In the genomic region with DNA sequence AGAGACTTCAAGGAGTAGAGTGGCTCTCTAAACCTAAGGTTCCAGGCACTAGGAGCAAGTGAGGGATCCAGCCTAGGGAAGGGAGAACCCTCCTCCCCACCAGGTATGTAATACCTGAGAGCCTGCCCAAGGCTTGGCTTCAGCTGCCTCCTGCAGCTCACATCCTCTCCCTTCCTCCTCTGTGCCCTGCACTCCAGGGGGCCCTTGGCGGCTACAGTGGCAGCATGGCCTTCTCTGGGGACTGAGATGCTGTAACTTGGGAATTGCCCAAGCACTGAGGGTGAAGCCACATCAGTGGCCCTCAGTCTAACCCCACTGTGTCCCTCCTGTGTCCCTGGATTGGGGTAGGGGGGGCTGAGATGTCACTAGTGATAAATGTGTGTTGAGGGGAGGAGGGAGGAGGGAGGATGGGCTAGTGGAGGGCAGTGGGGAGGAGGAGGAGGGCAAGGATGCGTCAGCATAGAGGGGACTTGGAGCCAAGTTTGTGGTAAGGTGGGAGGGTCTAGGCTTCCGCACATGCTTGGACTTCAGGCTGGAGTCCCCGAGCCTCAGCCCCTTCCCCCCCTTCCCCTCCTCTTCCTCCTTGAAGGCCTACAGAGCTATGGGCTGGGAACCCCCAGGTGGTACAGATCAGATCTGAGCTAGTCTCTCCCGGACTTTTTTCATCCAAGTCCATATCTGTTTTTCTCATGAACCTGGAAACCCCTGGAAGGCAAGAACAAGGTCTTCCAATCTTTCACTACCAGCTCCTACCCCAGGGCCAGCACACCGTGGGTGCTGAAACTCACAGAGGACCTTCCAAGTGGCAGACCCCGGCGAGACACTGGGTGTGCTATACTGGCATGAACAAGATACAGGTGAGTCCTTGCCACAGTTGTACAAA, we compare ENCODE assay signal across 1 cellular context.
TF ChIP-seq lines count a peak whose summit lies in the region.

No MANE protein-coding gene starts in this region.

TF ChIP-seq in IMR-90, 13 proteins besides CTCF, POLR2A, EP300 and RAD21:
- peak; percentile 32; the same call in 1 of the 2 replicates for TF ChIP-seq MAZ (IDR thresholded peaks at IDR 0.05; ENCODE audit: borderline replicate concordance, low read depth, low read length)
- no peak for TF ChIP-seq CHD1 (IDR thresholded peaks at IDR 0.05; ENCODE audit: low read depth, low read length)
